Comparison of ENCODE assay signal across 1 cellular context in genomic region chr2:48221846-48222516, GRCh38.
TF ChIP-seq lines count a peak whose summit lies in the region.

No MANE protein-coding gene starts in this region.

TF ChIP-seq in HepG2, 621 proteins besides CTCF, POLR2A, EP300 and RAD21 (continued from another document and continues in another):
- TF ChIP-seq HNF1B (CRISPR knock-in tag; IDR thresholded peaks at IDR 0.05) (peak; percentile 89), ZMAT3 (CRISPR knock-in tag; conservative IDR thresholded peaks at IDR 0.05) (peak; percentile 79; the same call in 1 of the 2 replicates), CBX5 (CRISPR knock-in tag; IDR thresholded peaks at IDR 0.05; ENCODE audit: borderline replicate concordance) (peak; percentile 55; the same call in 1 of the 2 replicates), RBM22 (optimal IDR thresholded peaks at IDR 0.05; ENCODE audit: low read length) (no peak), ZBTB10 (CRISPR knock-in tag; IDR thresholded peaks at IDR 0.05; ENCODE audit: borderline replicate concordance) (peak; percentile 63; the same call in 1 of the 2 replicates), ZNF709 (CRISPR knock-in tag; IDR thresholded peaks at IDR 0.05) (0 out of 2 replicates have a peak, but pooled peaks have one; percentile 24), ZNF674 (CRISPR knock-in tag; IDR thresholded peaks at IDR 0.05; ENCODE audit: low read depth) (no peak), ZMYM2 (CRISPR knock-in tag; IDR thresholded peaks at IDR 0.05) (peak; percentile 100), SIX4 (CRISPR knock-in tag; IDR thresholded peaks at IDR 0.05) (peak; percentile 95), SP2 (CRISPR knock-in tag; IDR thresholded peaks at IDR 0.05) (no peak), E2F1 (CRISPR knock-in tag; IDR thresholded peaks at IDR 0.05) (peak; percentile 56; the same call in 1 of the 2 replicates), ZBTB21 (CRISPR knock-in tag; IDR thresholded peaks at IDR 0.05) (peak; percentile 69; the same call in 1 of the 2 replicates), THRA (CRISPR knock-in tag; IDR thresholded peaks at IDR 0.05; ENCODE audit: borderline replicate concordance) (peak; percentile 98), ZNF530 (CRISPR knock-in tag; IDR thresholded peaks at IDR 0.05; ENCODE audit: low read depth) (no peak), ZNF800 (CRISPR knock-in tag; IDR thresholded peaks at IDR 0.05) (peak; percentile 82; the same call in 1 of the 2 replicates), TOPORS (CRISPR knock-in tag; IDR thresholded peaks at IDR 0.05) (peak; percentile 91; the same call in 1 of the 2 replicates), DR1 (CRISPR knock-in tag; IDR thresholded peaks at IDR 0.05) (no peak), ZBTB34 (CRISPR knock-in tag; IDR thresholded peaks at IDR 0.05) (peak; percentile 93; the same call in 1 of the 2 replicates), ZNF563 (CRISPR knock-in tag; IDR thresholded peaks at IDR 0.05) (no peak), JARID2 (CRISPR knock-in tag; IDR thresholded peaks at IDR 0.05; ENCODE audit: insufficient replicate concordance) (no peak), ZNF569 (CRISPR knock-in tag; IDR thresholded peaks at IDR 0.05; ENCODE audit: borderline replicate concordance) (peak; percentile 98), ATF5 (CRISPR knock-in tag; IDR thresholded peaks at IDR 0.05; ENCODE audit: low read depth) (no peak), KAT8 (CRISPR knock-in tag; IDR thresholded peaks at IDR 0.05) (peak; percentile 89), ELK4 (CRISPR knock-in tag; IDR thresholded peaks at IDR 0.05; ENCODE audit: borderline replicate concordance) (no peak), RFX5 (IDR thresholded peaks at IDR 0.05; ENCODE audit: low read depth, low read length) (no peak), PRMT3 (CRISPR knock-in tag; IDR thresholded peaks at IDR 0.05; ENCODE audit: borderline replicate concordance, low read depth) (no peak), GFI1 (CRISPR knock-in tag; IDR thresholded peaks at IDR 0.05; ENCODE audit: borderline replicate concordance) (peak; percentile 96), NFIB (CRISPR knock-in tag; IDR thresholded peaks at IDR 0.05; ENCODE audit: borderline replicate concordance) (no peak), THYN1 (CRISPR knock-in tag; IDR thresholded peaks at IDR 0.05; ENCODE audit: borderline replicate concordance, low read depth) (peak; percentile 73; the same call in 1 of the 2 replicates), ZFP37 (CRISPR knock-in tag; IDR thresholded peaks at IDR 0.05; ENCODE audit: borderline replicate concordance) (no peak), PCBP2 (optimal IDR thresholded peaks at IDR 0.05; ENCODE audit: low read depth, low read length, poor library complexity, severe bottlenecking) (no peak), ZZZ3 (CRISPR knock-in tag; IDR thresholded peaks at IDR 0.05; ENCODE audit: borderline replicate concordance) (no peak), NFRKB (IDR thresholded peaks at IDR 0.05) (no peak), NR2C2 (CRISPR knock-in tag; IDR thresholded peaks at IDR 0.05; ENCODE audit: borderline replicate concordance) (peak; percentile 91), GATAD1 (CRISPR knock-in tag; IDR thresholded peaks at IDR 0.05) (peak; percentile 83)
- TF ChIP-seq, protein P1, sequence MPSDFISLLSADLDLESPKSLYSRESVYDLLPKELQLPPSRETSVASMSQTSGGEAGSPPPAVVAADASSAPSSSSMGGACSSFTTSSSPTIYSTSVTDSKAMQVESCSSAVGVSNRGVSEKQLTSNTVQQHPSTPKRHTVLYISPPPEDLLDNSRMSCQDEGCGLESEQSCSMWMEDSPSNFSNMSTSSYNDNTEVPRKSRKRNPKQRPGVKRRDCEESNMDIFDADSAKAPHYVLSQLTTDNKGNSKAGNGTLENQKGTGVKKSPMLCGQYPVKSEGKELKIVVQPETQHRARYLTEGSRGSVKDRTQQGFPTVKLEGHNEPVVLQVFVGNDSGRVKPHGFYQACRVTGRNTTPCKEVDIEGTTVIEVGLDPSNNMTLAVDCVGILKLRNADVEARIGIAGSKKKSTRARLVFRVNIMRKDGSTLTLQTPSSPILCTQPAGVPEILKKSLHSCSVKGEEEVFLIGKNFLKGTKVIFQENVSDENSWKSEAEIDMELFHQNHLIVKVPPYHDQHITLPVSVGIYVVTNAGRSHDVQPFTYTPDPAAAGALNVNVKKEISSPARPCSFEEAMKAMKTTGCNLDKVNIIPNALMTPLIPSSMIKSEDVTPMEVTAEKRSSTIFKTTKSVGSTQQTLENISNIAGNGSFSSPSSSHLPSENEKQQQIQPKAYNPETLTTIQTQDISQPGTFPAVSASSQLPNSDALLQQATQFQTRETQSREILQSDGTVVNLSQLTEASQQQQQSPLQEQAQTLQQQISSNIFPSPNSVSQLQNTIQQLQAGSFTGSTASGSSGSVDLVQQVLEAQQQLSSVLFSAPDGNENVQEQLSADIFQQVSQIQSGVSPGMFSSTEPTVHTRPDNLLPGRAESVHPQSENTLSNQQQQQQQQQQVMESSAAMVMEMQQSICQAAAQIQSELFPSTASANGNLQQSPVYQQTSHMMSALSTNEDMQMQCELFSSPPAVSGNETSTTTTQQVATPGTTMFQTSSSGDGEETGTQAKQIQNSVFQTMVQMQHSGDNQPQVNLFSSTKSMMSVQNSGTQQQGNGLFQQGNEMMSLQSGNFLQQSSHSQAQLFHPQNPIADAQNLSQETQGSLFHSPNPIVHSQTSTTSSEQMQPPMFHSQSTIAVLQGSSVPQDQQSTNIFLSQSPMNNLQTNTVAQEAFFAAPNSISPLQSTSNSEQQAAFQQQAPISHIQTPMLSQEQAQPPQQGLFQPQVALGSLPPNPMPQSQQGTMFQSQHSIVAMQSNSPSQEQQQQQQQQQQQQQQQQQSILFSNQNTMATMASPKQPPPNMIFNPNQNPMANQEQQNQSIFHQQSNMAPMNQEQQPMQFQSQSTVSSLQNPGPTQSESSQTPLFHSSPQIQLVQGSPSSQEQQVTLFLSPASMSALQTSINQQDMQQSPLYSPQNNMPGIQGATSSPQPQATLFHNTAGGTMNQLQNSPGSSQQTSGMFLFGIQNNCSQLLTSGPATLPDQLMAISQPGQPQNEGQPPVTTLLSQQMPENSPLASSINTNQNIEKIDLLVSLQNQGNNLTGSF (CRISPR knock-in tag; IDR thresholded peaks at IDR 0.05): no peak
- TF ChIP-seq, protein P2, sequence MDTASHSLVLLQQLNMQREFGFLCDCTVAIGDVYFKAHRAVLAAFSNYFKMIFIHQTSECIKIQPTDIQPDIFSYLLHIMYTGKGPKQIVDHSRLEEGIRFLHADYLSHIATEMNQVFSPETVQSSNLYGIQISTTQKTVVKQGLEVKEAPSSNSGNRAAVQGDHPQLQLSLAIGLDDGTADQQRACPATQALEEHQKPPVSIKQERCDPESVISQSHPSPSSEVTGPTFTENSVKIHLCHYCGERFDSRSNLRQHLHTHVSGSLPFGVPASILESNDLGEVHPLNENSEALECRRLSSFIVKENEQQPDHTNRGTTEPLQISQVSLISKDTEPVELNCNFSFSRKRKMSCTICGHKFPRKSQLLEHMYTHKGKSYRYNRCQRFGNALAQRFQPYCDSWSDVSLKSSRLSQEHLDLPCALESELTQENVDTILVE (CRISPR knock-in tag; IDR thresholded peaks at IDR 0.05): peak; percentile 89
- TF ChIP-seq, protein P3, sequence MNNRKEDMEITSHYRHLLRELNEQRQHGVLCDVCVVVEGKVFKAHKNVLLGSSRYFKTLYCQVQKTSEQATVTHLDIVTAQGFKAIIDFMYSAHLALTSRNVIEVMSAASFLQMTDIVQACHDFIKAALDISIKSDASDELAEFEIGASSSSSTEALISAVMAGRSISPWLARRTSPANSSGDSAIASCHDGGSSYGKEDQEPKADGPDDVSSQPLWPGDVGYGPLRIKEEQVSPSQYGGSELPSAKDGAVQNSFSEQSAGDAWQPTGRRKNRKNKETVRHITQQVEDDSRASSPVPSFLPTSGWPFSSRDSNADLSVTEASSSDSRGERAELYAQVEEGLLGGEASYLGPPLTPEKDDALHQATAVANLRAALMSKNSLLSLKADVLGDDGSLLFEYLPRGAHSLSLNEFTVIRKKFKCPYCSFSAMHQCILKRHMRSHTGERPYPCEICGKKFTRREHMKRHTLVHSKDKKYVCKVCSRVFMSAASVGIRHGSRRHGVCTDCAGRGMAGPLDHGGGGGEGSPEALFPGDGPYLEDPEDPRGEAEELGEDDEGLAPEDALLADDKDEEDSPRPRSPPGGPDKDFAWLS (CRISPR knock-in tag; IDR thresholded peaks at IDR 0.05; ENCODE audit: borderline replicate concordance): no peak
